10 cellular contexts compared by ENCODE assay signal in genomic region chr14:104115691-104116543, GRCh38. TPM values are rescaled to one million over a fixed set of nuclear protein-coding genes. Genes with fewer than 3 reads are reported as not detected.
A peak's percentile ranks its signal among the peaks of the same experiment; 100 is the strongest.
DNase-seq lines count a peak whose midpoint lies in the region; ATAC-seq and TF ChIP-seq lines count a peak whose summit lies in the region.
"Had no signal": no experiment of that assay in that cellular context is flagged by ENCODE, and none has a peak within 500 bp of the region (broad histone marks: within the 10 kb centered on the region; RNA-seq: fewer than 3 reads in every experiment).

No MANE protein-coding gene starts in this region.

- H4K20me1 ChIP-seq in osteoblast (ENCODE audit: insufficient read depth, low read length), result no peaks in the 10 kb centered on the region

- H3K27ac ChIP-seq in osteoblast (ENCODE audit: low read depth, low read length), result no peak overlapping the region
- no peak overlapping the region for H3K27ac ChIP-seq in mesenchymal stem cell (ENCODE audit: low read length, poor library complexity, severe bottlenecking)

- H4K91ac ChIP-seq in mesenchymal stem cell (ENCODE audit: low read length), result no peak overlapping the region

- H3K4me3 ChIP-seq in BJ (ENCODE audit: low read depth, low read length), result peak overlapping the region; percentile 24; the same call in 1 of the 2 replicates
- peak overlapping the region; percentile 42 for H3K4me3 ChIP-seq in NT2/D1 (ENCODE audit: insufficient read length, low read depth)
- H3K4me3 ChIP-seq in foreskin fibroblast (ENCODE audit: low read depth in 1 of 2, low read length in 2 of 2), result peak overlapping the region; percentile 0 to 20
- H3K4me3 ChIP-seq in osteoblast (ENCODE audit: insufficient read depth, low read length), result no peak overlapping the region
- H3K4me3 ChIP-seq in mesenchymal stem cell (ENCODE audit: insufficient read depth in 1 of 2, low read depth in 1 of 2, low read length in 2 of 2), result no peak overlapping the region

- ATAC-seq in GM21390 (IDR thresholded peaks at IDR 0.05; ENCODE audit: unreplicated experiment) (no peak), HG02678 (IDR thresholded peaks at IDR 0.05; ENCODE audit: unreplicated experiment) (no peak)

- no peak overlapping the region for H2BK12ac ChIP-seq in mesenchymal stem cell (ENCODE audit: low read length in 2 of 2)

- no peak overlapping the region for H4K8ac ChIP-seq in mesenchymal stem cell (ENCODE audit: low read length)

- no peak overlapping the region for H2BK15ac ChIP-seq in mesenchymal stem cell (ENCODE audit: low read depth, poor library complexity, severe bottlenecking)

- no peak overlapping the region for H2AK5ac ChIP-seq in mesenchymal stem cell (ENCODE audit: low read length, severe bottlenecking)

- H3K4me2 ChIP-seq in osteoblast (ENCODE audit: insufficient read depth, low read length) (peak overlapping the region; percentile 6), mesenchymal stem cell (ENCODE audit: low read length, poor library complexity, severe bottlenecking) (no peak overlapping the region)

- H3K18ac ChIP-seq in mesenchymal stem cell (ENCODE audit: low read depth in 1 of 2, low read length in 2 of 2), result no peak overlapping the region

- 72% methylated on average over 11 of the region's 20 CpGs for WGBS in mesenchymal stem cell

- DNase-seq in BJ (ENCODE audit: low read depth) (no peak), NT2/D1 (ENCODE audit: low read depth, low spot score) (no peak), foreskin fibroblast (no peak), osteoblast (ENCODE audit: insufficient read length, low spot score, missing footprints) (peak; percentile 74), mesenchymal stem cell (no peak), GM19240 (ENCODE audit: insufficient read length, low spot score) (no peak)
- DNase-seq: activated CD8-positive, alpha-beta memory T cell treated with anti-CD3 and anti-CD28 coated beads, Interleukin-2, amount 50 U/mL, for 48 hours; hypothalamus had no signal

- H3K79me2 ChIP-seq in osteoblast (ENCODE audit: insufficient read depth, low read length), result no peaks in the 10 kb centered on the region

- TF ChIP-seq CTCF in BJ (IDR thresholded peaks at IDR 0.05; ENCODE audit: insufficient read depth, low read depth, low read length) (no peak), foreskin fibroblast (IDR thresholded peaks at IDR 0.05; ENCODE audit: low read depth, low read length) (no peak), osteoblast (IDR thresholded peaks at IDR 0.05; ENCODE audit: extremely low read depth, low read depth, low read length) (no peak)

- H3K14ac ChIP-seq in mesenchymal stem cell (ENCODE audit: low read length in 2 of 2), result no peak overlapping the region

- H2BK120ac ChIP-seq in mesenchymal stem cell (ENCODE audit: low read depth, low read length), result no peak overlapping the region

- H2AFZ ChIP-seq in osteoblast (ENCODE audit: low read length), result no peak overlapping the region
- H2AFZ ChIP-seq in mesenchymal stem cell (ENCODE audit: low read depth, low read length), result no peak overlapping the region

- H3K4ac ChIP-seq in mesenchymal stem cell (ENCODE audit: low read depth in 1 of 2, low read length in 2 of 2), result no peak overlapping the region

- no peak overlapping the region for H3K23ac ChIP-seq in mesenchymal stem cell (ENCODE audit: low read length in 2 of 2)

- POLR2A ChIA-PET in BJ (lab: Charles Lee), result no interaction called here

- H3K27me3 ChIP-seq in BJ (ENCODE audit: control insufficient read depth, insufficient read depth, low read length), result peaks cover 13% of the 10 kb centered on the region
- H3K27me3 ChIP-seq in NT2/D1 (ENCODE audit: insufficient read depth, insufficient read length), result peaks cover 52% of the 10 kb centered on the region
- peaks cover 8% of the 10 kb centered on the region for H3K27me3 ChIP-seq in osteoblast (ENCODE audit: insufficient read depth, low read length)
- H3K27me3 ChIP-seq in mesenchymal stem cell (ENCODE audit: control insufficient read depth in 1 of 2, insufficient read depth in 1 of 2, low read length in 2 of 2), result peaks cover 54 to 56% of the 10 kb centered on the region in 2 experiments

- H3K9ac ChIP-seq in NT2/D1 (ENCODE audit: insufficient read length, low read depth) (no peak overlapping the region), mesenchymal stem cell (ENCODE audit: low read length) (no peak overlapping the region)

- H3K36me3 ChIP-seq in BJ (ENCODE audit: control insufficient read depth, insufficient read depth, low read length) (no peaks in the 10 kb centered on the region), NT2/D1 (ENCODE audit: insufficient read depth, insufficient read length, low read length) (no peaks in the 10 kb centered on the region), osteoblast (ENCODE audit: insufficient read depth, low read length) (no peaks in the 10 kb centered on the region), mesenchymal stem cell (ENCODE audit: control insufficient read depth in 1 of 2, insufficient read depth in 2 of 2, low read depth in 1 of 2, low read length in 2 of 2) (peaks cover 0 to 3% of the 10 kb centered on the region in 2 experiments)

- no peak overlapping the region for H2BK5ac ChIP-seq in mesenchymal stem cell (ENCODE audit: low read depth, low read length, poor library complexity, severe bottlenecking)

- H3K4me1 ChIP-seq in NT2/D1 (ENCODE audit: insufficient read depth, insufficient read length) (peaks cover 7% of the 10 kb centered on the region), osteoblast (ENCODE audit: insufficient read depth, low read length) (no peaks in the 10 kb centered on the region), mesenchymal stem cell (ENCODE audit: control insufficient read depth, insufficient read depth, low read depth, low read length) (peaks cover 6% of the 10 kb centered on the region)

- CTCF ChIA-PET in BJ (lab: Yijun Ruan, JAX), result interaction anchor here (1.4 kb wide), 1 partner anchor 524 kb away, joined by 5 read pairs; no protein-coding TSS in a partner anchor

- no peaks in the 10 kb centered on the region for H3K79me1 ChIP-seq in mesenchymal stem cell (replicated peaks; ENCODE audit: low read length, poor library complexity, severe bottlenecking)

- H3K9me3 ChIP-seq in NT2/D1 (ENCODE audit: insufficient read depth, low read length), result no peaks in the 10 kb centered on the region
- no peaks in the 10 kb centered on the region for H3K9me3 ChIP-seq in osteoblast (ENCODE audit: low read depth, low read length)
- H3K9me3 ChIP-seq in mesenchymal stem cell (ENCODE audit: control insufficient read depth, low read length), result peaks cover 3% of the 10 kb centered on the region

RNA-seq across cellular contexts. Expression of gene KIF26A, which starts 22.5 kb away (rescaled TPM):
- 0.06 and 0.10 TPM in 2 replicates for polyA plus RNA-seq in BJ (2011; rRNA removed)
- polyA minus RNA-seq in BJ (2011; rRNA and poly(A)+ RNA removed), result 0.05 TPM in 2 replicates
- not detected in 2 replicates for total RNA-seq in osteoblast
- polyA plus RNA-seq in mesenchymal stem cell (2013, experiment 1 of 2), result 1.7 TPM
- polyA plus RNA-seq in mesenchymal stem cell (2013, experiment 2 of 2), result 1.7 TPM

RNA-seq across cellular contexts. Expression of gene ASPG, which starts 30.4 kb away (rescaled TPM):
- 0.07 and 0.12 TPM in 2 replicates for polyA plus RNA-seq in BJ (2011; rRNA removed)
- polyA minus RNA-seq in BJ (2011; rRNA and poly(A)+ RNA removed), result not detected in 2 replicates
- total RNA-seq in osteoblast, result under 0.01 TPM in 1 of 2 replicates, not detected in the other
- polyA plus RNA-seq in mesenchymal stem cell (2013, experiment 1 of 2), result not detected
- not detected for polyA plus RNA-seq in mesenchymal stem cell (2013, experiment 2 of 2)

Comparison
In these comparisons a context has a peak if more than half of its experiments do, and no peak if none do; other contexts are left out.
1. H3K4me3 ChIP-seq: peak in BJ (single experiment), NT2/D1 (single experiment) and foreskin fibroblast (2 of 2); none in osteoblast (single experiment) and mesenchymal stem cell (0 of 2).